ENCODE assay signal across 10 cellular contexts in the genomic region with DNA sequence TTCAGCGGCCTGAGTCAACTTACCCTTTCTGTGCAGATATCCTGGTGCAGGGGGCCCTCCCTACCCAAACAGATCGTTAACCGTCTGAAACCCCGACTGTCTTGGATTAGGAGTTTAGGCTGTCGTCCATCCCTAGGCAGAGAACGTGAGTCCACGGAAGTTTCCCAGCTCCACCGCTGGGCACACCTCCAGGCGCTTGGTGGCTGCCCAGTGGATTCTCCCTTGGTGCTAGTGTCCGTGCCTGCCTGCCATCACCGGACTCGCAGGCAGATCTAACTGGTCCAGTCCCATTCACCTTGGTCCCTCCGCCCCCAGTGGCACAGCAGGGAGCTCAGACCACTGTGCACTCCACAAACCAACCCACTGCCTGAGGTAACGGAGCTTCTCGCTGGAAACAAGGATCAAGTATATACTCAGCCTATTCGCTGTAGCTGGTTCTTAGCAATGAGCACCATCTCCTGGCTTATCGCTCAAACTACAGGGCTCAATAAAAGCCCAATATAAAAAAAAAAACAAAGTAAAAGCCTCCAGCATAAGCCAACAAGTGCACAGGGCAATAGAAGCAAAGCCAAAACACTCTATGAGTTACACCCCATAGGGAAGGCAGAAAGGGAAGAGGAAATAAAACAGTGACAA.
DNase-seq lines count a peak whose midpoint lies in the region; ATAC-seq and TF ChIP-seq lines count a peak whose summit lies in the region.
"Had no signal": no experiment of that assay in that cellular context is flagged by ENCODE, and none has a peak within 500 bp of the region (broad histone marks: within the 10 kb centered on the region; RNA-seq: fewer than 3 reads in every experiment).

No MANE protein-coding gene starts in this region.

- H3K9me2 ChIP-seq in GM23248 (ENCODE audit: insufficient read depth), result no peaks in the 10 kb centered on the region

- H3K27me3 ChIP-seq in CD8-positive, alpha-beta T cell (ENCODE audit: insufficient read depth, low read length), result no peaks in the 10 kb centered on the region
- no peaks in the 10 kb centered on the region for H3K27me3 ChIP-seq in GM23248 (replicated peaks; ENCODE audit: insufficient read depth)

- POLR2A ChIA-PET in CD8-positive, alpha-beta T cell (lab: Charles Lee), result no interaction called here

- H3F3A ChIP-seq in GM23248 (ENCODE audit: insufficient read depth), result no peaks in the 10 kb centered on the region

- no peak overlapping the region for H3K4me3 ChIP-seq in CD8-positive, alpha-beta T cell (ENCODE audit: low read depth, low read length)
- H3K4me3 ChIP-seq in GM23248, result peak overlapping the region; percentile 66

- peak overlapping the region; percentile 70 for H2AFZ ChIP-seq in GM23248

- H4K20me1 ChIP-seq in GM23248 (ENCODE audit: insufficient read depth), result no peaks in the 10 kb centered on the region

- intact Hi-C loops in CD8-positive, alpha-beta T cell (cut with DNase I, micrococcal nuclease), result loop anchor here (2.0 to 5.0 kb wide), 2 partner anchors 139 to 143 kb away; no protein-coding TSS in a partner anchor

- peak overlapping the region; percentile 83 for H3K4me2 ChIP-seq in GM23248 (ENCODE audit: unreplicated experiment)

- H3K4me3 Mint-ChIP-seq in CD8-positive, alpha-beta T cell, result no peak overlapping the region
- H3K4me3 Mint-ChIP-seq in activated naive CD8-positive, alpha-beta T cell treated with anti-CD3 and anti-CD28 coated beads, Interleukin-2, amount 50 U/mL, for 24 hours, result no peak overlapping the region
- H3K4me3 Mint-ChIP-seq: dendritic cell treated with granulocyte-macrophage colony-stimulating factor and Interleukin-4, amounts not matched to agents 40 ng/mL and 50 ng/mL, for 4 days had no signal

- DNase-seq in CD8-positive, alpha-beta T cell, result no peak
- DNase-seq in GM23248 (peak; percentile 74), left lobe of liver (ENCODE audit: low spot score) (peak; percentile 47), NCI-H2227 (lab: John Stamatoyannopoulos, UW; ENCODE audit: unreplicated experiment) (no peak), iPS-NIHi11 (ENCODE audit: low spot score) (no peak)
- DNase-seq in activated naive CD8-positive, alpha-beta T cell treated with anti-CD3 and anti-CD28 coated beads, Interleukin-2, amount 50 U/mL, for 24 hours, result no peak
- DNase-seq: NCI-H1436, SIG-M5 had no signal

- H3K27ac ChIP-seq in CD8-positive, alpha-beta T cell (ENCODE audit: low read depth, low read length), result no peak overlapping the region
- H3K27ac ChIP-seq in GM23248, result no peak overlapping the region

- no peaks in the 10 kb centered on the region for H3K36me3 ChIP-seq in CD8-positive, alpha-beta T cell (ENCODE audit: insufficient read depth, low read length)
- no peaks in the 10 kb centered on the region for H3K36me3 ChIP-seq in GM23248 (ENCODE audit: low read depth)

- in situ Hi-C loops in GM23248 (cut with MboI), result no loop called here

- TF ChIP-seq CTCF in CD8-positive, alpha-beta T cell (IDR thresholded peaks at IDR 0.05), result peak; percentile 45

- H3K4me1 ChIP-seq in CD8-positive, alpha-beta T cell (ENCODE audit: insufficient read depth, low read length), result peaks cover 3% of the 10 kb centered on the region
- H3K4me1 ChIP-seq in GM23248 (ENCODE audit: insufficient read depth), result 0 out of 2 replicates have a peak, but pooled peaks cover 5% of the 10 kb centered on the region

- H3K36me3 Mint-ChIP-seq in CD8-positive, alpha-beta T cell, result no peaks in the 10 kb centered on the region
- no peaks in the 10 kb centered on the region for H3K36me3 Mint-ChIP-seq in activated naive CD8-positive, alpha-beta T cell treated with anti-CD3 and anti-CD28 coated beads, Interleukin-2, amount 50 U/mL, for 24 hours (ENCODE audit: low read depth)

- peak; percentile 69 for ATAC-seq in CD8-positive, alpha-beta T cell
- peak; percentile 46 for ATAC-seq in activated naive CD8-positive, alpha-beta T cell treated with anti-CD3 and anti-CD28 coated beads, Interleukin-2, amount 50 U/mL, for 24 hours
- peak; percentile 93 for ATAC-seq in left lobe of liver
- ATAC-seq in GM18520 (IDR thresholded peaks at IDR 0.05; ENCODE audit: unreplicated experiment), result no peak

- no peak overlapping the region for H3K27ac Mint-ChIP-seq in CD8-positive, alpha-beta T cell
- H3K27ac Mint-ChIP-seq in activated naive CD8-positive, alpha-beta T cell treated with anti-CD3 and anti-CD28 coated beads, Interleukin-2, amount 50 U/mL, for 24 hours, result no peak overlapping the region
- H3K27ac Mint-ChIP-seq: dendritic cell treated with granulocyte-macrophage colony-stimulating factor and Interleukin-4, amounts not matched to agents 40 ng/mL and 50 ng/mL, for 4 days had no signal

- 3 to 6% methylated on average over 10 to 11 of the region's 17 CpGs for WGBS in GM23248 (ENCODE audit: low coverage in 1 of 2, low lambda C conversion rate in 2 of 2, missing lambda C conversion rate in 2 of 2), 2 experiments

- H3K79me2 ChIP-seq in GM23248 (ENCODE audit: insufficient read depth), result no peaks in the 10 kb centered on the region

- peaks cover 19% of the 10 kb centered on the region for H3K4me1 Mint-ChIP-seq in CD8-positive, alpha-beta T cell (ENCODE audit: low read depth)
- peaks cover 13% of the 10 kb centered on the region for H3K4me1 Mint-ChIP-seq in activated naive CD8-positive, alpha-beta T cell treated with anti-CD3 and anti-CD28 coated beads, Interleukin-2, amount 50 U/mL, for 24 hours

- CTCF ChIA-PET in CD8-positive, alpha-beta T cell (lab: Charles Lee), result interaction anchor here (1.1 to 2.4 kb wide), 4 partner anchors 10 to 141 kb away, joined by 3 to 11 read pairs (median 4); no protein-coding TSS in a partner anchor

- H3K27me3 Mint-ChIP-seq in CD8-positive, alpha-beta T cell (ENCODE audit: low read depth), result no peaks in the 10 kb centered on the region
- no peaks in the 10 kb centered on the region for H3K27me3 Mint-ChIP-seq in activated naive CD8-positive, alpha-beta T cell treated with anti-CD3 and anti-CD28 coated beads, Interleukin-2, amount 50 U/mL, for 24 hours
- H3K27me3 Mint-ChIP-seq: dendritic cell treated with granulocyte-macrophage colony-stimulating factor and Interleukin-4, amounts not matched to agents 40 ng/mL and 50 ng/mL, for 4 days had no signal

- no peaks in the 10 kb centered on the region for H3K9me3 Mint-ChIP-seq in CD8-positive, alpha-beta T cell
- no peaks in the 10 kb centered on the region for H3K9me3 Mint-ChIP-seq in activated naive CD8-positive, alpha-beta T cell treated with anti-CD3 and anti-CD28 coated beads, Interleukin-2, amount 50 U/mL, for 24 hours
- H3K9me3 Mint-ChIP-seq: dendritic cell treated with granulocyte-macrophage colony-stimulating factor and Interleukin-4, amounts not matched to agents 40 ng/mL and 50 ng/mL, for 4 days had no signal

- no peaks in the 10 kb centered on the region for H3K9me3 ChIP-seq in CD8-positive, alpha-beta T cell (ENCODE audit: low read length)
- H3K9me3 ChIP-seq in GM23248 (ENCODE audit: low read depth), result no peaks in the 10 kb centered on the region

- H3K9ac ChIP-seq in GM23248, result no peak overlapping the region; the same call in 1 of the 2 replicates

Comparison
In these comparisons a context has a peak if more than half of its experiments do, and no peak if none do; other contexts are left out.
1. DNase-seq: peak in GM23248 (single experiment) and left lobe of liver (single experiment); none in CD8-positive, alpha-beta T cell (0 of 7), activated naive CD8-positive, alpha-beta T cell treated with anti-CD3 and anti-CD28 coated beads, Interleukin-2, amount 50 U/mL, for 24 hours (single experiment), NCI-H2227 (single experiment) and iPS-NIHi11 (single experiment).